ENCODE assay signal across 10 cellular contexts in genomic region chr12:89355243-89356068, GRCh38. TPM values are rescaled to one million over a fixed set of nuclear protein-coding genes. Genes with fewer than 3 reads are reported as not detected.
DNase-seq lines count a peak whose midpoint lies in the region; ATAC-seq and TF ChIP-seq lines count a peak whose summit lies in the region.
"Had no signal": no experiment of that assay in that cellular context is flagged by ENCODE, and none has a peak within 500 bp of the region (broad histone marks: within the 10 kb centered on the region; RNA-seq: fewer than 3 reads in every experiment).

No MANE protein-coding gene starts in this region.

- peaks cover 23% of the 10 kb centered on the region for H3K79me2 ChIP-seq in fibroblast of lung (ENCODE audit: control insufficient read depth, insufficient read depth, low read length)

- DNase-seq in SK-MEL-5 (ENCODE audit: low read depth, low spot score) (peak; percentile 43), fibroblast of lung (ENCODE audit: low read depth in 2 of 2) (peak; percentile 20 to 40), renal cortical epithelial cell (ENCODE audit: low read depth) (peak; percentile 69), OCI-M2 (lab: John Stamatoyannopoulos, UW; ENCODE audit: unreplicated experiment) (no peak)
- DNase-seq in stimulated activated CD4-positive, alpha-beta T cell treated with anti-CD3 and anti-CD28 coated beads, Interleukin-4, amount 100 ng/mL, for 4 hours: no peak
- DNase-seq: nucleus accumbens had no signal

- H3K27ac ChIP-seq in fibroblast of lung (ENCODE audit: insufficient read depth, low read length): peak overlapping the region; percentile 96

- in situ Hi-C loops in SK-MEL-5 (cut with HindIII; ENCODE audit: low pct_unique_long_range_greater_than_20kb, low sequenced_read_pairs): no loop called here

- H3K9me3 ChIP-seq in ES-I3 (ENCODE audit: control insufficient read depth, insufficient read depth, low read length): no peaks in the 10 kb centered on the region
- no peaks in the 10 kb centered on the region for H3K9me3 ChIP-seq in fibroblast of lung (ENCODE audit: control insufficient read depth, insufficient read depth, low read depth, low read length)

- no peaks in the 10 kb centered on the region for H4K20me1 ChIP-seq in fibroblast of lung (ENCODE audit: control insufficient read depth, extremely low read depth, insufficient read depth, low read length)

- H3K4me1 ChIP-seq in ES-I3 (ENCODE audit: insufficient read depth, low read length) (peaks cover 20% of the 10 kb centered on the region), fibroblast of lung (ENCODE audit: control insufficient read depth, extremely low read depth, insufficient read depth, low read length) (peaks cover 9% of the 10 kb centered on the region)

- peak in 1 of 2 donors; percentile 39 for TF ChIP-seq CTCF in fibroblast of lung (conservative IDR thresholded peaks at IDR 0.05 in 1 of 2, IDR thresholded peaks at IDR 0.05 in 1 of 2; ENCODE audit: low read depth in 1 of 2, low read length in 2 of 2)

- H2AFZ ChIP-seq in fibroblast of lung (ENCODE audit: low read length): no peak overlapping the region

- H3K36me3 ChIP-seq in ES-I3 (ENCODE audit: insufficient read depth, low read length): no peaks in the 10 kb centered on the region
- H3K36me3 ChIP-seq in fibroblast of lung (ENCODE audit: control insufficient read depth, insufficient read depth, low read length): no peaks in the 10 kb centered on the region

- no peak for ATAC-seq in GM18870 (IDR thresholded peaks at IDR 0.05; ENCODE audit: unreplicated experiment)
- no peak for ATAC-seq in GM21737 (IDR thresholded peaks at IDR 0.05; ENCODE audit: unreplicated experiment)
- ATAC-seq: activated CD4-positive, CD25-positive, alpha-beta regulatory T cell treated with anti-CD3 and anti-CD28 coated beads, Interleukin-2, amount 50 U/mL, for 24 hours had no signal

- peak overlapping the region; percentile 61 to 84 (median 66) for H3K4me3 ChIP-seq in fibroblast of lung (replicated peaks in 1 of 4; ENCODE audit: control extremely low read depth in 1 of 4, insufficient read depth in 1 of 4, low read depth in 3 of 4, low read length in 4 of 4)

- H3K4me2 ChIP-seq in fibroblast of lung (ENCODE audit: extremely low read depth, insufficient read depth, low read length): peak overlapping the region; percentile 94

- H3K27me3 ChIP-seq in fibroblast of lung (ENCODE audit: control insufficient read depth, insufficient read depth, low read length): no peaks in the 10 kb centered on the region

- H3K9ac ChIP-seq in ES-I3 (ENCODE audit: low read depth, low read length) (peak overlapping the region; percentile 78; the same call in 1 of the 2 replicates), fibroblast of lung (ENCODE audit: insufficient read depth, low read length) (peak overlapping the region; percentile 95)

RNA-seq across cellular contexts. Expression of gene DUSP6, which starts 3.2 kb away (rescaled TPM):
- total RNA-seq in SK-MEL-5 (2014; rRNA removed; shearing (Covaris generic)): 222 and 229 TPM in 2 replicates
- 176 and 208 TPM in 2 replicates for polyA plus RNA-seq in SK-MEL-5 (2015; cell fraction: cytosol; rRNA removed)
- 369 and 370 TPM in 2 replicates for polyA plus RNA-seq in SK-MEL-5 (2015; cell fraction: nucleus; rRNA removed)
- total RNA-seq in fibroblast of lung (49.8 and 50.0 TPM in 2 replicates), renal cortical epithelial cell (33.6 and 33.9 TPM in 2 replicates)
- 7.0 and 75.3 TPM in 2 replicates for polyA plus RNA-seq in fibroblast of lung
- 6.2 and 47.7 TPM in 2 replicates for polyA plus RNA-seq in fibroblast of lung (2012)
- 48.2 and 236 TPM in 2 replicates for polyA minus RNA-seq in fibroblast of lung (ENCODE audit: low replicate concordance)

Comparison
In these comparisons a context has a peak if more than half of its experiments do, and no peak if none do; other contexts are left out.
1. DNase-seq: peak in SK-MEL-5 (single experiment), fibroblast of lung (2 of 2) and renal cortical epithelial cell (single experiment); none in stimulated activated CD4-positive, alpha-beta T cell treated with anti-CD3 and anti-CD28 coated beads, Interleukin-4, amount 100 ng/mL, for 4 hours (0 of 2) and OCI-M2 (single experiment).